29 cellular contexts compared by ENCODE assay signal in the genomic region with DNA sequence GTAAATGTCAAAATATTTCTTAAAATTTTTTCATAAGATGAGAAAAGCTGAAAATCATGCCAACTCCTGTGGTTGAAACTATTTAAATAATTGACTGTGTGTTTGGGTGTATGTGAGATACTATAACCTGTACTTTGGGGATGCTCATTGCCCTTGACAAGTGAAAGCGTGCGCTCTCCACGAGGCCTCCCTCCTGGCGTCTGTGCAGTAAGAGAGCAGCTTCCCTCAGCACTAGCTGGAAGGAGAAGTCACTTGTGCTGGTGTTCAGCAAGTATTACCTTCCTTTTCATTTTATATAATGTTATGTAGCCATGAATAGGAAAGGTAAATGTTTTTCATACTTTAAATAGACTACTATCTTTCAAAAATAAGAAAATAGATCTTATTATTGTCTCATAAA.
"Had no signal": no experiment of that assay in that cellular context is flagged by ENCODE, and none has a peak within 500 bp of the region (broad histone marks: within the 10 kb centered on the region; RNA-seq: fewer than 3 reads in every experiment).

No MANE protein-coding gene starts in this region.

- H3K27me3 ChIP-seq: stomach, suprapubic skin, testis, thyroid gland, tibial artery, tibial nerve, transverse colon, upper lobe of left lung, upper lobe of right lung, uterus, vagina had no signal

- H3K27ac ChIP-seq: stomach, suprapubic skin, testis, thoracic aorta, thyroid gland, tibial artery, tibial nerve, transverse colon, upper lobe of left lung, upper lobe of right lung, uterus, vagina had no signal

- H3K4me1 ChIP-seq: suprapubic skin, testis, thyroid gland, tibial nerve, transverse colon, upper lobe of left lung, upper lobe of right lung, uterus, vagina had no signal

- H3K4me3 ChIP-seq: stomach, suprapubic skin, testis, thoracic aorta, thyroid gland, tibial artery, tibial nerve, transverse colon, upper lobe of left lung, upper lobe of right lung, uterus, vagina had no signal

- H3K27ac Mint-ChIP-seq: stimulated activated effector memory CD8-positive, alpha-beta T cell treated with anti-CD3 and anti-CD28 coated beads, Interleukin-12 subunit alpha, Interleukin-12 subunit beta, amount 100 ng/mL, for 72 hours; stimulated activated memory B cell treated with anti-CD40 and anti-IgM and Interleukin-4, amounts not matched to agents 10 μg/mL and 1 μg/mL and 100 μg/mL, for 72 hours; stimulated activated naive B cell treated with anti-CD40 and anti-IgM and Interleukin-4, amounts not matched to agents 10 μg/mL and 1 μg/mL and 100 μg/mL, for 72 hours; stimulated activated naive CD8-positive, alpha-beta T cell treated with anti-CD3 and anti-CD28 coated beads, Interleukin-15, amount 100 ng/mL, for 72 hours; stimulated activated naive CD8-positive, alpha-beta T cell treated with anti-CD3 and anti-CD28 coated beads, Interleukin-15, Interleukin-2, amounts not matched to agents 100 ng/mL and 50 ng/mL, for 24 hours; type B pancreatic cell had no signal

- FAIRE-seq: urothelium cell line had no signal

- H3K4me1 Mint-ChIP-seq: stimulated activated naive CD8-positive, alpha-beta T cell treated with anti-CD3 and anti-CD28 coated beads, Interleukin-15, amount 100 ng/mL, for 72 hours had no signal

- H3K27me3 Mint-ChIP-seq: stimulated activated memory B cell treated with anti-CD40 and anti-IgM and Interleukin-4, amounts not matched to agents 10 μg/mL and 1 μg/mL and 100 μg/mL, for 72 hours; stimulated activated naive B cell treated with anti-CD40 and anti-IgM and Interleukin-4, amounts not matched to agents 10 μg/mL and 1 μg/mL and 100 μg/mL, for 72 hours; stimulated activated naive CD8-positive, alpha-beta T cell treated with anti-CD3 and anti-CD28 coated beads, Interleukin-15, amount 100 ng/mL, for 72 hours; stimulated activated naive CD8-positive, alpha-beta T cell treated with anti-CD3 and anti-CD28 coated beads, Interleukin-15, Interleukin-2, amounts not matched to agents 100 ng/mL and 50 ng/mL, for 24 hours; type B pancreatic cell had no signal

- H3K4me3 Mint-ChIP-seq: stimulated activated effector memory CD8-positive, alpha-beta T cell treated with anti-CD3 and anti-CD28 coated beads, Interleukin-12 subunit alpha, Interleukin-12 subunit beta, amount 100 ng/mL, for 72 hours; stimulated activated memory B cell treated with anti-CD40 and anti-IgM and Interleukin-4, amounts not matched to agents 10 μg/mL and 1 μg/mL and 100 μg/mL, for 72 hours; stimulated activated naive B cell treated with anti-CD40 and anti-IgM and Interleukin-4, amounts not matched to agents 10 μg/mL and 1 μg/mL and 100 μg/mL, for 72 hours; stimulated activated naive CD8-positive, alpha-beta T cell treated with anti-CD3 and anti-CD28 coated beads, Interleukin-15, amount 100 ng/mL, for 72 hours; stimulated activated naive CD8-positive, alpha-beta T cell treated with anti-CD3 and anti-CD28 coated beads, Interleukin-15, Interleukin-2, amounts not matched to agents 100 ng/mL and 50 ng/mL, for 24 hours; type B pancreatic cell had no signal

- H3K36me3 Mint-ChIP-seq: type B pancreatic cell had no signal

- H3K9me3 Mint-ChIP-seq: type B pancreatic cell had no signal

- H3K36me3 ChIP-seq: stomach, suprapubic skin, thoracic aorta, thyroid gland, transverse colon, upper lobe of left lung, upper lobe of right lung, uterus, vagina had no signal

- H3K9me3 ChIP-seq: stomach, suprapubic skin, testis, thoracic aorta, thyroid gland, transverse colon, upper lobe of left lung, uterus, vagina had no signal

- DNase-seq: stimulated activated CD4-positive, alpha-beta T cell treated with anti-CD3 and anti-CD28 coated beads, Interleukin-2, amount 100 ng/mL, for 48 hours; stimulated activated CD4-positive, alpha-beta T cell treated with anti-CD3 and anti-CD28 coated beads, Interleukin-4, amount 100 ng/mL, for 1 hour; stimulated activated CD4-positive, alpha-beta T cell treated with anti-CD3 and anti-CD28 coated beads, Interleukin-4, amount 100 ng/mL, for 24 hours; stimulated activated CD4-positive, alpha-beta T cell treated with anti-CD3 and anti-CD28 coated beads, Interleukin-4, amount 100 ng/mL, for 4 hours; stimulated activated CD8-positive, alpha-beta memory T cell treated with anti-CD3 and anti-CD28 coated beads, Interleukin-4, amount 100 ng/mL, for 48 hours; stimulated activated naive B cell treated with anti-CD40 and anti-IgM and Interleukin-4, amounts not matched to agents 10 μg/mL and 1 μg/mL and 100 μg/mL, for 72 hours; stimulated activated naive CD4-positive, alpha-beta T cell; stimulated activated naive CD4-positive, alpha-beta T cell treated with Interleukin-2 at 50 U/mL for 16 hours; stimulated activated naive CD8-positive, alpha-beta T cell treated with anti-CD3 and anti-CD28 coated beads, Interleukin-15, amount 100 ng/mL, for 72 hours; stimulated activated naive CD8-positive, alpha-beta T cell treated with anti-CD3 and anti-CD28 coated beads, Interleukin-15, Interleukin-2, amounts not matched to agents 100 U/mL and 50 U/mL, for 24 hours; stomach; substantia nigra; testis; thyroid gland; tibial artery; transverse colon; trophoblast cell; upper lobe of left lung; upper lobe of right lung; uterus had no signal

- ATAC-seq: stimulated activated effector memory CD8-positive, alpha-beta T cell treated with anti-CD3 and anti-CD28 coated beads, Interleukin-12 subunit alpha, Interleukin-12 subunit beta, amount 100 ng/mL, for 72 hours; stimulated activated memory B cell treated with anti-CD40 and anti-IgM and Interleukin-4, amounts not matched to agents 10 μg/mL and 1 μg/mL and 100 μg/mL, for 72 hours; stimulated activated naive B cell treated with anti-CD40 and anti-IgM and Interleukin-4, amounts not matched to agents 10 μg/mL and 1 μg/mL and 100 μg/mL, for 72 hours; stimulated activated naive CD8-positive, alpha-beta T cell treated with anti-CD3 and anti-CD28 coated beads, Interleukin-15, amount 100 ng/mL, for 72 hours; stimulated activated naive CD8-positive, alpha-beta T cell treated with anti-CD3 and anti-CD28 coated beads, Interleukin-15, Interleukin-2, amounts not matched to agents 100 U/mL and 50 U/mL, for 24 hours; upper lobe of right lung had no signal
